Comparison of ENCODE assay signal across 32 cellular contexts in genomic region chr10:105468769-105469168, GRCh38.
"Had no signal": no experiment of that assay in that cellular context is flagged by ENCODE, and none has a peak within 500 bp of the region (broad histone marks: within the 10 kb centered on the region; RNA-seq: fewer than 3 reads in every experiment).

No MANE protein-coding gene starts in this region.

- FAIRE-seq: endometrium, endothelial cell of umbilical vein, frontal cortex had no signal

- ATAC-seq: activated CD4-positive, alpha-beta T cell treated with anti-CD3 and anti-CD28 coated beads for 36 hours; activated CD8-positive, alpha-beta memory T cell treated with anti-CD3 and anti-CD28 coated beads, Interleukin-2, amount 10 ng/mL, durations not matched to agents 7 days and 5 days; activated CD8-positive, alpha-beta T cell treated with anti-CD3 and anti-CD28 coated beads, Interleukin-2, amount 10 ng/mL, durations not matched to agents 7 days and 5 days; esophagus mucosa had no signal

- H3K36me3 Mint-ChIP-seq: activated CD4-positive, alpha-beta memory T cell treated with anti-CD3 and anti-CD28 coated beads for 36 hours; activated CD8-positive, alpha-beta memory T cell treated with anti-CD3 and anti-CD28 coated beads, Interleukin-2, amount 10 ng/mL, durations not matched to agents 7 days and 5 days; activated naive CD4-positive, alpha-beta T cell treated with anti-CD3 and anti-CD28 coated beads, Interleukin-2, amount 50 U/mL, for 24 hours; activated naive CD8-positive, alpha-beta T cell treated with anti-CD3 and anti-CD28 coated beads, Interleukin-2, amount 10 ng/mL, durations not matched to agents 7 days and 5 days; brain had no signal

- H3K4me3 ChIP-seq: ascending aorta, breast epithelium, cardiac muscle cell, colonic mucosa had no signal

- H3K27ac Mint-ChIP-seq: activated CD4-positive, alpha-beta memory T cell treated with anti-CD3 and anti-CD28 coated beads for 36 hours; activated CD4-positive, alpha-beta T cell treated with anti-CD3 and anti-CD28 coated beads for 36 hours; activated CD4-positive, alpha-beta T cell treated with anti-CD3 and anti-CD28 coated beads, Interleukin-2, amount 10 ng/mL, durations not matched to agents 24 days and 14 days; activated CD8-positive, alpha-beta memory T cell treated with anti-CD3 and anti-CD28 coated beads, Interleukin-2, amount 10 ng/mL, durations not matched to agents 7 days and 5 days; activated CD8-positive, alpha-beta T cell treated with anti-CD3 and anti-CD28 coated beads, Interleukin-2, amount 10 ng/mL, durations not matched to agents 7 days and 5 days; activated naive CD4-positive, alpha-beta T cell treated with anti-CD3 and anti-CD28 coated beads for 36 hours; activated naive CD4-positive, alpha-beta T cell treated with anti-CD3 and anti-CD28 coated beads, Interleukin-2, amount 50 U/mL, for 24 hours; activated naive CD8-positive, alpha-beta T cell treated with anti-CD3 and anti-CD28 coated beads, Interleukin-2, amount 10 ng/mL, durations not matched to agents 7 days and 5 days; activated T-helper 1 cell treated with anti-CD3 and anti-CD28 coated beads, Interleukin-12 subunit alpha, Interleukin-12 subunit beta, Interleukin-2, Interleukin-4 antibody, amounts not matched to agents 30 ng/mL and 10 ng/mL and 1 ng/mL, durations not matched to agents 14 hours and 24 hours and 36 hours; activated T-helper 2 cell treated with anti-CD3 and anti-CD28 coated beads, Interferon-gamma antibody, Interleukin-2, Interleukin-4, amounts not matched to agents 10 μg/mL and 5 μg/mL and 100 μg/mL, durations not matched to agents 14 hours and 24 hours and 36 hours; brain had no signal

- H3K4me3 Mint-ChIP-seq: activated CD4-positive, alpha-beta memory T cell treated with anti-CD3 and anti-CD28 coated beads for 36 hours; activated CD4-positive, alpha-beta T cell treated with anti-CD3 and anti-CD28 coated beads for 36 hours; activated CD4-positive, alpha-beta T cell treated with anti-CD3 and anti-CD28 coated beads, Interleukin-2, amount 10 ng/mL, durations not matched to agents 24 days and 14 days; activated CD8-positive, alpha-beta memory T cell treated with anti-CD3 and anti-CD28 coated beads, Interleukin-2, amount 10 ng/mL, durations not matched to agents 7 days and 5 days; activated CD8-positive, alpha-beta T cell treated with anti-CD3 and anti-CD28 coated beads, Interleukin-2, amount 10 ng/mL, durations not matched to agents 7 days and 5 days; activated naive CD4-positive, alpha-beta T cell treated with anti-CD3 and anti-CD28 coated beads for 36 hours; activated naive CD4-positive, alpha-beta T cell treated with anti-CD3 and anti-CD28 coated beads, Interleukin-2, amount 50 U/mL, for 24 hours; activated naive CD8-positive, alpha-beta T cell treated with anti-CD3 and anti-CD28 coated beads, Interleukin-2, amount 10 ng/mL, durations not matched to agents 7 days and 5 days; activated T-helper 1 cell treated with anti-CD3 and anti-CD28 coated beads, Interleukin-12 subunit alpha, Interleukin-12 subunit beta, Interleukin-2, Interleukin-4 antibody, amounts not matched to agents 30 ng/mL and 10 ng/mL and 1 ng/mL, durations not matched to agents 14 hours and 24 hours and 36 hours; brain had no signal

- H3K9me3 Mint-ChIP-seq: activated CD4-positive, alpha-beta T cell treated with anti-CD3 and anti-CD28 coated beads, Interleukin-2, amount 10 ng/mL, durations not matched to agents 24 days and 14 days; activated naive CD4-positive, alpha-beta T cell treated with anti-CD3 and anti-CD28 coated beads for 36 hours; activated naive CD4-positive, alpha-beta T cell treated with anti-CD3 and anti-CD28 coated beads, Interleukin-2, amount 50 U/mL, for 24 hours; activated naive CD8-positive, alpha-beta T cell treated with anti-CD3 and anti-CD28 coated beads, Interleukin-2, amount 10 ng/mL, durations not matched to agents 7 days and 5 days; activated T-helper 1 cell treated with anti-CD3 and anti-CD28 coated beads, Interleukin-12 subunit alpha, Interleukin-12 subunit beta, Interleukin-2, Interleukin-4 antibody, amounts not matched to agents 30 ng/mL and 10 ng/mL and 1 ng/mL, durations not matched to agents 14 hours and 24 hours and 36 hours; activated T-helper 2 cell treated with anti-CD3 and anti-CD28 coated beads, Interferon-gamma antibody, Interleukin-2, Interleukin-4, amounts not matched to agents 10 μg/mL and 5 μg/mL and 100 μg/mL, durations not matched to agents 14 hours and 24 hours and 36 hours had no signal

- H3K27ac ChIP-seq: ascending aorta, breast epithelium, cardiac muscle cell, colonic mucosa, epithelial cell of prostate had no signal

- H3K9me3 ChIP-seq: ascending aorta, breast epithelium, colonic mucosa had no signal

- H3K27me3 ChIP-seq: ascending aorta, breast epithelium, cardiac muscle cell, colonic mucosa had no signal

- H3K36me3 ChIP-seq: ascending aorta, breast epithelium, cardiac muscle cell, colonic mucosa had no signal

- H3K4me1 ChIP-seq: ascending aorta, breast epithelium, colonic mucosa had no signal

- H3K4me1 Mint-ChIP-seq: activated CD4-positive, alpha-beta T cell treated with anti-CD3 and anti-CD28 coated beads for 36 hours; activated CD4-positive, alpha-beta T cell treated with anti-CD3 and anti-CD28 coated beads, Interleukin-2, amount 10 ng/mL, durations not matched to agents 24 days and 14 days; activated CD8-positive, alpha-beta memory T cell treated with anti-CD3 and anti-CD28 coated beads, Interleukin-2, amount 10 ng/mL, durations not matched to agents 7 days and 5 days; activated naive CD4-positive, alpha-beta T cell treated with anti-CD3 and anti-CD28 coated beads, Interleukin-2, amount 50 U/mL, for 24 hours; activated naive CD8-positive, alpha-beta T cell treated with anti-CD3 and anti-CD28 coated beads, Interleukin-2, amount 10 ng/mL, durations not matched to agents 7 days and 5 days had no signal

- H3K27me3 Mint-ChIP-seq: activated CD4-positive, alpha-beta memory T cell treated with anti-CD3 and anti-CD28 coated beads for 36 hours; activated CD4-positive, alpha-beta T cell treated with anti-CD3 and anti-CD28 coated beads for 36 hours; activated CD4-positive, alpha-beta T cell treated with anti-CD3 and anti-CD28 coated beads, Interleukin-2, amount 10 ng/mL, durations not matched to agents 24 days and 14 days; activated CD8-positive, alpha-beta memory T cell treated with anti-CD3 and anti-CD28 coated beads, Interleukin-2, amount 10 ng/mL, durations not matched to agents 7 days and 5 days; activated naive CD4-positive, alpha-beta T cell treated with anti-CD3 and anti-CD28 coated beads, Interleukin-2, amount 50 U/mL, for 24 hours; activated naive CD8-positive, alpha-beta T cell treated with anti-CD3 and anti-CD28 coated beads, Interleukin-2, amount 10 ng/mL, durations not matched to agents 7 days and 5 days had no signal

- DNase-seq: activated CD4-positive, alpha-beta memory T cell treated with anti-CD3 and anti-CD28 coated beads for 36 hours; activated CD4-positive, alpha-beta T cell treated with anti-CD3 and anti-CD28 coated beads for 36 hours; activated CD4-positive, alpha-beta T cell treated with anti-CD3 and anti-CD28 coated beads, Interleukin-2, amount 10 ng/mL, durations not matched to agents 24 days and 14 days; activated CD4-positive, CD25-positive, alpha-beta regulatory T cell; activated CD4-positive, CD25-positive, alpha-beta regulatory T cell treated with anti-CD3 and anti-CD28 coated beads, Interleukin-2, amount 50 U/mL, for 72 hours; activated CD8-positive, alpha-beta memory T cell treated with anti-CD3 and anti-CD28 coated beads, Interleukin-2, amount 10 ng/mL, durations not matched to agents 7 days and 5 days; activated CD8-positive, alpha-beta memory T cell treated with anti-CD3 and anti-CD28 coated beads, Interleukin-2, amount 50 U/mL, for 4 hours; activated CD8-positive, alpha-beta T cell treated with anti-CD3 and anti-CD28 coated beads, Interleukin-2, amount 10 ng/mL, durations not matched to agents 7 days and 5 days; activated effector memory CD4-positive, alpha-beta T cell treated with anti-CD3 and anti-CD28 coated beads, Interleukin-2, amount 50 U/mL, for 16 hours; activated naive CD4-positive, alpha-beta T cell treated with anti-CD3 and anti-CD28 coated beads for 36 hours; activated naive CD8-positive, alpha-beta T cell treated with anti-CD3 and anti-CD28 coated beads, Interleukin-2, amount 10 ng/mL, durations not matched to agents 7 days and 5 days; activated T-cell treated with anti-CD3 and anti-CD28 coated beads, Interleukin-2, amount 50 U/mL, for 1 hour; activated T-cell treated with anti-CD3 and anti-CD28 coated beads, Interleukin-2, amount 50 U/mL, for 48 hours; central memory CD4-positive, alpha-beta T cell; cerebellar nuclear complex; colonic mucosa; effector CD8-positive, alpha-beta T cell; foreskin fibroblast; head of caudate nucleus; T-helper 2 cell had no signal
